ENCODE assay signal across 17 cellular contexts in the genomic region with DNA sequence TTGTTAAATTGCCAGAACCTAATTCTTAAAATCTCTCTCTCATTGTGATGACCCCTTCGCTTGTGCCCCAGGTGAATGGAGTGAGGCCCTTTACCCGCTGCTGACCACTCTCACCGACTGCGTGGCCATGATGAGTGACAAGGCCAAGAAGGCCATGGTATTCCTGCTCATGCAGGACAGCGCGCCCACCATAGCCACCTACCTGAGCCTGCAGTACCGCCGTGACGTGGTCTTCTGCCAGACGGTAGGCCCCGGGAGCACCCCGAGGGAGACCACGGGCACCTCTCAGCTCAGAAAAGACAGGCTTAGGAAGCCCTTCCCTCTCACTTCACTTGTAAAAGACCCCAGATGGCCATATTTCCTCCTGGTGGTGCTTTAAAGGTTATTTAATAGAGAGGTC. TPM values are rescaled to one million over a fixed set of nuclear protein-coding genes. Genes with fewer than 3 reads are reported as not detected.
DNase-seq lines count a peak whose midpoint lies in the region; ATAC-seq and TF ChIP-seq lines count a peak whose summit lies in the region.
"Had no signal": no experiment of that assay in that cellular context is flagged by ENCODE, and none has a peak within 500 bp of the region (broad histone marks: within the 10 kb centered on the region; RNA-seq: fewer than 3 reads in every experiment).

No MANE protein-coding gene starts in this region.

- H3K27ac Mint-ChIP-seq in activated CD4-positive, alpha-beta T cell treated with anti-CD3 and anti-CD28 coated beads, Interleukin-2, amount 10 ng/mL, durations not matched to agents 7 days and 5 days = peak overlapping the region; percentile 75
- H3K27ac Mint-ChIP-seq in central memory CD8-positive, alpha-beta T cell (ENCODE audit: low read depth) = peak overlapping the region; percentile 42
- H3K27ac Mint-ChIP-seq: HFFc6 had no signal

- TF ChIP-seq CTCF in heart right ventricle (IDR thresholded peaks at IDR 0.05) (no peak), right atrium auricular region (IDR thresholded peaks at IDR 0.05) (no peak)

- no peak for ATAC-seq in heart right ventricle
- ATAC-seq in central memory CD8-positive, alpha-beta T cell (replicated peaks; ENCODE audit: extremely low read depth, poor library complexity, severe bottlenecking) = no peak
- ATAC-seq: K562 had no signal

- no peaks in the 10 kb centered on the region for H3K9me3 ChIP-seq in heart right ventricle
- no peaks in the 10 kb centered on the region for H3K9me3 ChIP-seq in right atrium auricular region
- no peaks in the 10 kb centered on the region for H3K9me3 ChIP-seq in stomach smooth muscle (ENCODE audit: control insufficient read depth in 2 of 2, low read length in 2 of 2)

- H3K4me3 ChIP-seq in heart right ventricle (no peak overlapping the region), right atrium auricular region (no peak overlapping the region), stomach smooth muscle (ENCODE audit: low read length in 2 of 2) (no peak overlapping the region)
- H3K4me3 ChIP-seq: K562 had no signal

- no peaks in the 10 kb centered on the region for H3K27me3 Mint-ChIP-seq in activated CD4-positive, alpha-beta T cell treated with anti-CD3 and anti-CD28 coated beads, Interleukin-2, amount 10 ng/mL, durations not matched to agents 7 days and 5 days
- no peaks in the 10 kb centered on the region for H3K27me3 Mint-ChIP-seq in central memory CD8-positive, alpha-beta T cell

- WGBS in heart right ventricle, 2 donors = 99% methylated on average over 13 of the region's 13 CpGs

- H3K36me3 Mint-ChIP-seq in activated CD4-positive, alpha-beta T cell treated with anti-CD3 and anti-CD28 coated beads, Interleukin-2, amount 10 ng/mL, durations not matched to agents 7 days and 5 days (ENCODE audit: low read depth) = peaks cover 65% of the 10 kb centered on the region
- peaks cover 37% of the 10 kb centered on the region for H3K36me3 Mint-ChIP-seq in central memory CD8-positive, alpha-beta T cell (ENCODE audit: insufficient read depth)

- peaks cover 47% of the 10 kb centered on the region for H3K4me1 Mint-ChIP-seq in activated CD4-positive, alpha-beta T cell treated with anti-CD3 and anti-CD28 coated beads, Interleukin-2, amount 10 ng/mL, durations not matched to agents 7 days and 5 days
- peaks cover 26% of the 10 kb centered on the region for H3K4me1 Mint-ChIP-seq in central memory CD8-positive, alpha-beta T cell

- H3K27me3 ChIP-seq in heart right ventricle (no peaks in the 10 kb centered on the region), right atrium auricular region (no peaks in the 10 kb centered on the region), stomach smooth muscle (ENCODE audit: control insufficient read depth in 1 of 2, insufficient read depth in 2 of 2, low read length in 2 of 2) (no peaks in the 10 kb centered on the region)

- no peak overlapping the region for H3K9ac ChIP-seq in stomach smooth muscle (ENCODE audit: low read length in 2 of 2)

- POLR2A ChIA-PET in activated CD4-positive, alpha-beta T cell treated with anti-CD3 and anti-CD28 coated beads, Interleukin-2, amount 10 ng/mL, durations not matched to agents 7 days and 5 days (lab: Charles Lee) = no interaction called here

- H3K36me3 ChIP-seq in heart right ventricle (peaks cover 0 to 97% (median 22%) of the 10 kb centered on the region in 9 donors), right atrium auricular region (peaks cover 47% of the 10 kb centered on the region), stomach smooth muscle (ENCODE audit: control insufficient read depth in 2 of 2, insufficient read depth in 2 of 2, low read length in 2 of 2) (peaks cover 33 to 47% of the 10 kb centered on the region in 2 donors)

- H3K9me3 Mint-ChIP-seq in activated CD4-positive, alpha-beta T cell treated with anti-CD3 and anti-CD28 coated beads, Interleukin-2, amount 10 ng/mL, durations not matched to agents 7 days and 5 days = no peaks in the 10 kb centered on the region
- H3K9me3 Mint-ChIP-seq in central memory CD8-positive, alpha-beta T cell = no peaks in the 10 kb centered on the region
- H3K9me3 Mint-ChIP-seq: HFFc6 had no signal

- no peak overlapping the region for H3K4me3 Mint-ChIP-seq in activated CD4-positive, alpha-beta T cell treated with anti-CD3 and anti-CD28 coated beads, Interleukin-2, amount 10 ng/mL, durations not matched to agents 7 days and 5 days
- H3K4me3 Mint-ChIP-seq in central memory CD8-positive, alpha-beta T cell = no peak overlapping the region
- H3K4me3 Mint-ChIP-seq: HFFc6 had no signal

- CTCF ChIA-PET in activated CD4-positive, alpha-beta T cell treated with anti-CD3 and anti-CD28 coated beads, Interleukin-2, amount 10 ng/mL, durations not matched to agents 7 days and 5 days (lab: Charles Lee) = interaction anchor here (0.7 to 1.7 kb wide), 2 partner anchors 8 to 100 kb away, joined by 3 read pairs; no protein-coding TSS in a partner anchor

- no peak for DNase-seq in activated CD4-positive, alpha-beta T cell treated with anti-CD3 and anti-CD28 coated beads, Interleukin-2, amount 10 ng/mL, durations not matched to agents 7 days and 5 days
- DNase-seq in activated CD4-positive, alpha-beta T cell treated with anti-CD3 and anti-CD28 coated beads for 4 hours = no peak
- DNase-seq in heart right ventricle (no peak), right atrium auricular region (ENCODE audit: low spot score) (no peak), NOMO-1 treated with DMSO at 0.1 percent for 48 hours (lab: John Stamatoyannopoulos, UW; ENCODE audit: unreplicated experiment) (no peak), NCI-H2196 treated with DMSO at 0.1 percent for 48 hours (lab: John Stamatoyannopoulos, UW; ENCODE audit: unreplicated experiment) (no peak)
- DNase-seq in central memory CD8-positive, alpha-beta T cell (ENCODE audit: low spot score in 2 of 2) = no peak
- DNase-seq: AML-193; DMS79 treated with DMSO at 0.1 percent for 48 hours; HFFc6; NCI-H1105; NCI-H2081; NK-92 treated with Interleukin-12 subunit alpha and Interleukin-12 subunit beta, amount 100 ng/mL, for 24 hours had no signal

- intact Hi-C loops in heart right ventricle (cut with DNase I) = loop anchor here in 3 of 10 donors (5.0 to 10.0 kb wide), 4 partner anchors 116 to 149 kb away; partner anchors contain the start of gene INPP4A (in 2 of the 3)

- H3K27ac ChIP-seq in heart right ventricle (peak overlapping the region in 7 of 10 donors; percentile 3 to 89 (median 79)), right atrium auricular region (no peak overlapping the region), stomach smooth muscle (ENCODE audit: low read length) (peak overlapping the region; percentile 88)
- H3K27ac ChIP-seq: 22Rv1, C4-2B had no signal

- H3K4me1 ChIP-seq in heart right ventricle (peaks cover 16 to 76% (median 61%) of the 10 kb centered on the region in 9 donors), right atrium auricular region (peaks cover 0 to 47% of the 10 kb centered on the region in 2 donors), stomach smooth muscle (ENCODE audit: control insufficient read depth, insufficient read depth, low read length) (peaks cover 43% of the 10 kb centered on the region)

RNA-seq across cellular contexts. Expression of gene COA5, which starts 44.9 kb away (rescaled TPM):
- 10 to 100 TPM; 21.6 to 25.3 TPM for total RNA-seq in activated CD4-positive, alpha-beta T cell treated with anti-CD3 and anti-CD28 coated beads, Interleukin-2, amount 10 ng/mL, durations not matched to agents 7 days and 5 days
- 10 to 100 TPM; 20.2 to 33.8 (median 26.0) TPM for total RNA-seq in heart right ventricle
- polyA plus RNA-seq in heart right ventricle = 10 to 100 TPM; 22.6 to 61.2 TPM
- total RNA-seq in right atrium auricular region = 10 to 100 TPM; 19.8 to 22.3 TPM

RNA-seq across cellular contexts. Expression of gene UNC50, which starts 45.0 kb away (rescaled TPM):
- total RNA-seq in activated CD4-positive, alpha-beta T cell treated with anti-CD3 and anti-CD28 coated beads, Interleukin-2, amount 10 ng/mL, durations not matched to agents 7 days and 5 days = 10 to 100 TPM; 25.6 to 31.1 TPM
- 10 to 100 TPM; 21.3 to 34.2 (median 25.3) TPM for total RNA-seq in heart right ventricle
- 10 to 100 TPM; 30.4 to 58.4 TPM for polyA plus RNA-seq in heart right ventricle
- total RNA-seq in right atrium auricular region = 10 to 100 TPM; 30.4 to 35.3 TPM

Comparison
In these comparisons a context has a peak if more than half of its experiments do, and no peak if none do; other contexts are left out.
1. H3K27ac ChIP-seq: peak in heart right ventricle (7 of 10) and stomach smooth muscle (single experiment); none in right atrium auricular region (0 of 2).